Comparison of ENCODE assay signal across 1 cellular context in the genomic region with DNA sequence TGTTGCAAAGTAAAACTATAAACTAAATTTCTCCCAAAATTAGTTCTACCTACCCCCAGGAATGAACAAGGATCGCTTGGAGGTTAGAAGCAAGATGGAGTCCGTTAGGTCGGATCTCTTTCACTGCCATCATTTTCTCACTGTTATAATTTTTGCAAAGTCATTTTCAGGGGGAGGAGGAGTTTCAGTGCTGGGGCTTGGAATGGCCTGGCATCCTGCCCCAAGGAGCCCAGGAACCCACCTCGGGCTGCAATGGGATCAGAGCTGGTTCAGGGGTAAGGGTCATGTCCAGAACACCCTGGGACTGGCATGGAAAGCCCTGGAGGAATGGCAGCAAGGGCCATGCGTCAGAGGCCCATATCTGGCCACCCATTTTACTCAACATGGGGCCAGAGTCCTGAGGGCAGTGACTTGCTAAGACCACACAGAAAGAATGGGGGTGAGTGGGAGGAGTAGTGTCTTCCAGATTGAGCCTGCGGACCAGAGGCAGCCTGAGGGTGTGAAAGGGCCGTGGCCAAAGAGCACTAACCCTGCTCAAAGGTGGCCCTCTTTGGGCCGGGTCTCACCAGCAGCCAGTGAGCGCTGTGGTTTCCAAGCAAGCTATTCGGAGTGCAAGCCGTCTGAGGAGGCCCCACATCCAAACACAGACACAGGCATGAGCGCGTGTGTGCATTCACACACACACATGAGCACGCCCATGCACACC.
TF ChIP-seq lines count a peak whose summit lies in the region.

No MANE protein-coding gene starts in this region.

TF ChIP-seq in K562, 482 proteins besides CTCF, POLR2A, EP300 and RAD21 (continued from another document):
- TF ChIP-seq, protein P1, sequence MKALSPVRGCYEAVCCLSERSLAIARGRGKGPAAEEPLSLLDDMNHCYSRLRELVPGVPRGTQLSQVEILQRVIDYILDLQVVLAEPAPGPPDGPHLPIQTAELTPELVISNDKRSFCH (CRISPR knock-in tag; IDR thresholded peaks at IDR 0.05), result 0 out of 2 replicates have a peak, but pooled peaks have one; percentile 5
- TF ChIP-seq, protein P1 (tag; IDR thresholded peaks at IDR 0.05), result no peak
- TF ChIP-seq MAFK (IDR thresholded peaks at IDR 0.05; ENCODE audit: low read length), result peak; percentile 84
- TF ChIP-seq, protein P2, sequence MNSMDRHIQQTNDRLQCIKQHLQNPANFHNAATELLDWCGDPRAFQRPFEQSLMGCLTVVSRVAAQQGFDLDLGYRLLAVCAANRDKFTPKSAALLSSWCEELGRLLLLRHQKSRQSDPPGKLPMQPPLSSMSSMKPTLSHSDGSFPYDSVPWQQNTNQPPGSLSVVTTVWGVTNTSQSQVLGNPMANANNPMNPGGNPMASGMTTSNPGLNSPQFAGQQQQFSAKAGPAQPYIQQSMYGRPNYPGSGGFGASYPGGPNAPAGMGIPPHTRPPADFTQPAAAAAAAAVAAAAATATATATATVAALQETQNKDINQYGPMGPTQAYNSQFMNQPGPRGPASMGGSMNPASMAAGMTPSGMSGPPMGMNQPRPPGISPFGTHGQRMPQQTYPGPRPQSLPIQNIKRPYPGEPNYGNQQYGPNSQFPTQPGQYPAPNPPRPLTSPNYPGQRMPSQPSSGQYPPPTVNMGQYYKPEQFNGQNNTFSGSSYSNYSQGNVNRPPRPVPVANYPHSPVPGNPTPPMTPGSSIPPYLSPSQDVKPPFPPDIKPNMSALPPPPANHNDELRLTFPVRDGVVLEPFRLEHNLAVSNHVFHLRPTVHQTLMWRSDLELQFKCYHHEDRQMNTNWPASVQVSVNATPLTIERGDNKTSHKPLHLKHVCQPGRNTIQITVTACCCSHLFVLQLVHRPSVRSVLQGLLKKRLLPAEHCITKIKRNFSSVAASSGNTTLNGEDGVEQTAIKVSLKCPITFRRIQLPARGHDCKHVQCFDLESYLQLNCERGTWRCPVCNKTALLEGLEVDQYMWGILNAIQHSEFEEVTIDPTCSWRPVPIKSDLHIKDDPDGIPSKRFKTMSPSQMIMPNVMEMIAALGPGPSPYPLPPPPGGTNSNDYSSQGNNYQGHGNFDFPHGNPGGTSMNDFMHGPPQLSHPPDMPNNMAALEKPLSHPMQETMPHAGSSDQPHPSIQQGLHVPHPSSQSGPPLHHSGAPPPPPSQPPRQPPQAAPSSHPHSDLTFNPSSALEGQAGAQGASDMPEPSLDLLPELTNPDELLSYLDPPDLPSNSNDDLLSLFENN (IDR thresholded peaks at IDR 0.05; ENCODE audit: low read depth in 2 of 2, low read length in 2 of 2), result no peak
- TF ChIP-seq DPF2 (IDR thresholded peaks at IDR 0.05), result peak; percentile 45; the same call in 1 of the 2 replicates
- TF ChIP-seq ZNF197 (CRISPR knock-in tag; IDR thresholded peaks at IDR 0.05; ENCODE audit: low read depth), result peak; percentile 81; the same call in 1 of the 2 replicates
- TF ChIP-seq, protein P3, sequence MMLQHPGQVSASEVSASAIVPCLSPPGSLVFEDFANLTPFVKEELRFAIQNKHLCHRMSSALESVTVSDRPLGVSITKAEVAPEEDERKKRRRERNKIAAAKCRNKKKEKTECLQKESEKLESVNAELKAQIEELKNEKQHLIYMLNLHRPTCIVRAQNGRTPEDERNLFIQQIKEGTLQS (IDR thresholded peaks at IDR 0.05), result 0 out of 2 replicates have a peak, but pooled peaks have one; percentile 26
- TF ChIP-seq, protein P3 (CRISPR knock-in tag; conservative IDR thresholded peaks at IDR 0.05), result no peak
- TF ChIP-seq NR4A1 (CRISPR knock-in tag; IDR thresholded peaks at IDR 0.05), result no peak
- TF ChIP-seq NR4A1 (tag; IDR thresholded peaks at IDR 0.05), result peak; percentile 94
- TF ChIP-seq DDX20 (tag; IDR thresholded peaks at IDR 0.05; ENCODE audit: low read depth), result no peak
- no peak for TF ChIP-seq RUNX1 (IDR thresholded peaks at IDR 0.05; ENCODE audit: low read depth)
